In the genomic region with DNA sequence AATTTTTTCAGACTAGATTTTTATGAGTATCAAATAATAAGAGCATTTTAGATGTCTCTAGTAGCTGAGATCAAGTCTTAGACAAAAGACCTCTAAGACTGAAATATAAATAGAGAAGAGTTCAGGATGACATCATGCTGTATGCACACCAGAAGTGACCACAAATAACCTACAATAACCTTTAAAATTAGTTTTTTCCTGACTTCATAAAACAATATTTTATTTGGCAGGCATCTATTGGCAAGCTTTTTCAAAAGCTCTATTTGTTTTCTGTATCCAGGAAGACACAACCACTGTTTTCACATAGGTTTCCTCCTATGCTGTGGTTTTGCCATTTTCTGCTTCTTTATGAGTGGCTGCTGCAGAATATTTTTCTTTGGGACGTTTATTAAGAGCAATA, we compare ENCODE assay signal across 14 cellular contexts.
A peak's percentile ranks its signal among the peaks of the same experiment; 100 is the strongest.
DNase-seq lines count a peak whose midpoint lies in the region; ATAC-seq, FAIRE-seq and TF ChIP-seq lines count a peak whose summit lies in the region.
"Had no signal": no experiment of that assay in that cellular context is flagged by ENCODE, and none has a peak within 500 bp of the region (broad histone marks: within the 10 kb centered on the region; RNA-seq: fewer than 3 reads in every experiment).

No MANE protein-coding gene starts in this region.

- TF ChIP-seq POLR2A in IMR-90 (IDR thresholded peaks at IDR 0.05; ENCODE audit: low read depth, low read length) (no peak), HepG2 (IDR thresholded peaks at IDR 0.05; ENCODE audit: insufficient read depth in 1 of 2, low read depth in 2 of 2, low read length in 2 of 2) (no peak), transverse colon (IDR thresholded peaks at IDR 0.05) (no peak)

- no peak overlapping the region for H2AK9ac ChIP-seq in IMR-90 (replicated peaks; ENCODE audit: low read depth, low read length, poor library complexity)

- H3K4me2 ChIP-seq in IMR-90 (ENCODE audit: low read depth, low read length) = peak overlapping the region; percentile 31; the same call in 1 of the 2 replicates
- no peak overlapping the region for H3K4me2 ChIP-seq in HepG2 (ENCODE audit: low read depth, low read length)

- H3K4me1 ChIP-seq in IMR-90 (ENCODE audit: control insufficient read depth, insufficient read depth, low read length) (peaks cover 10% of the 10 kb centered on the region), HepG2 (ENCODE audit: insufficient read depth, low read length) (no peaks in the 10 kb centered on the region), transverse colon (peaks cover 0 to 6% (median 2%) of the 10 kb centered on the region in 4 donors)

- no peak overlapping the region for H4K5ac ChIP-seq in IMR-90 (ENCODE audit: low read depth, low read length)

- H3K9ac ChIP-seq in IMR-90 (ENCODE audit: low read depth, low read length) (no peak overlapping the region), HepG2 (ENCODE audit: insufficient read depth, low read depth, low read length) (no peak overlapping the region)

- H3K36me3 ChIP-seq in IMR-90 (ENCODE audit: control insufficient read depth, insufficient read depth, low read length) (no peaks in the 10 kb centered on the region), HepG2 (replicated peaks in 1 of 2; ENCODE audit: control insufficient read depth in 1 of 2, insufficient read depth in 2 of 2, low read length in 2 of 2) (no peaks in the 10 kb centered on the region), transverse colon (no peaks in the 10 kb centered on the region)

- no peak overlapping the region for H2AK5ac ChIP-seq in IMR-90 (ENCODE audit: low read depth, low read length)

- dilution Hi-C loops in IMR-90 (cut with HindIII; ENCODE audit: low sequenced_read_pairs, unreplicated experiment) = no loop called here

- WGBS in IMR-90 (ENCODE audit: extremely low coverage in 2 of 2, insufficient read length in 1 of 2), 2 experiments = no CpG with 5 or more reads among the region's 1 CpG
- 0% methylated on average over 1 of the region's 1 CpG for WGBS in HepG2 (ENCODE audit: low lambda C conversion rate)
- 0 to 2% methylated on average over 1 of the region's 1 CpG for WGBS in transverse colon (ENCODE audit: low coverage in 1 of 2), 2 donors

- no peak overlapping the region for H2BK15ac ChIP-seq in IMR-90 (ENCODE audit: low read depth, low read length)

- peak overlapping the region in 1 of 2 experiments; percentile 33; a peak in 1 of 4 replicates for H4K8ac ChIP-seq in IMR-90 (ENCODE audit: low read depth in 2 of 2, low read length in 2 of 2)

- in situ Hi-C loops in IMR-90 (cut with MboI; ENCODE audit: low sequenced_read_pairs) = loop anchor here (5.0 kb wide), 1 partner anchor 750 kb away; no protein-coding TSS in a partner anchor
- in situ Hi-C loops in HepG2 (cut with HindIII; ENCODE audit: extremely low pct_ligation_motif_present, low pct_unique_long_range_greater_than_20kb) = loop anchor here (25.0 kb wide), 3 partner anchors 750 to 1350 kb away; no protein-coding TSS in a partner anchor
- in situ Hi-C loops in transverse colon (cut with MboI; ENCODE audit: low pct_ligation_motif_present in 1 of 4, low pct_unique_long_range_greater_than_20kb in 1 of 4, low sequenced_read_pairs in 3 of 4) = loop anchor here (25.0 kb wide), 3 partner anchors 325 to 750 kb away; no protein-coding TSS in a partner anchor
- in situ Hi-C loops in ACHN (cut with HindIII; ENCODE audit: low pct_ligation_motif_present, low pct_unique_long_range_greater_than_20kb, low sequenced_read_pairs) = loop anchor here (25.0 kb wide), 1 partner anchor 725 kb away; no protein-coding TSS in a partner anchor

- H3K27ac ChIP-seq in IMR-90 (ENCODE audit: insufficient read depth, low read length) (no peak overlapping the region), HepG2 (ENCODE audit: extremely low read length, insufficient read depth, low read length) (no peak overlapping the region), transverse colon (no peak overlapping the region)

- no peak for FAIRE-seq in HepG2 (lab: Jason Lieb, UNC)
- FAIRE-seq: K562 had no signal

- intact Hi-C loops in IMR-90 (cut with micrococcal nuclease) (no loop called here), HepG2 (cut with micrococcal nuclease; ENCODE audit: unreplicated experiment) (no loop called here), transverse colon (cut with DNase I; ENCODE audit: low total_unique reads) (loop anchor here (10.0 kb wide), 1 partner anchor 757 kb away; no protein-coding TSS in a partner anchor)

- no peak overlapping the region for H3K14ac ChIP-seq in IMR-90 (replicated peaks; ENCODE audit: low read depth, low read length)

- H3K9me1 ChIP-seq in IMR-90 (ENCODE audit: insufficient read depth, low read length) = peaks cover 3% of the 10 kb centered on the region; the same call in 1 of the 2 replicates

- no peak overlapping the region for H3K18ac ChIP-seq in IMR-90 (ENCODE audit: low read depth, low read length)

- no peak overlapping the region; the same call in 1 of the 2 replicates for H3K4ac ChIP-seq in IMR-90 (ENCODE audit: low read depth, low read length)

- no TSS peak for BruUV-seq in IMR-90 (replicated peaks; lab: Mats Ljungman, UMichigan)
- no TSS peak for BruUV-seq in HepG2 (replicated peaks; lab: Mats Ljungman, UMichigan)

- no peak overlapping the region for H3K56ac ChIP-seq in IMR-90 (ENCODE audit: extremely low read depth, insufficient read depth, low read length)

- no peaks in the 10 kb centered on the region for H3K79me1 ChIP-seq in IMR-90 (ENCODE audit: low read depth in 1 of 2, low read length in 2 of 2)

- H4K91ac ChIP-seq in IMR-90 (ENCODE audit: insufficient read depth, low read depth, low read length) = no peak overlapping the region

- ATAC-seq in IMR-90 (ENCODE audit: low read depth) (peak; percentile 70), HepG2 (no peak)
- ATAC-seq: activated CD8-positive, alpha-beta memory T cell treated with anti-CD3 and anti-CD28 coated beads, Interleukin-2, amount 10 ng/mL, durations not matched to agents 7 days and 5 days; K562 had no signal

- peak overlapping the region; percentile 48; the same call in 1 of the 2 replicates for H2BK120ac ChIP-seq in IMR-90 (ENCODE audit: low read depth, low read length)

- peak overlapping the region; percentile 62; the same call in 1 of the 2 replicates for H2BK20ac ChIP-seq in IMR-90 (ENCODE audit: low read depth, low read length)

- no peak overlapping the region for H2BK5ac ChIP-seq in IMR-90 (ENCODE audit: low read depth, low read length, poor library complexity, severe bottlenecking)

- TF ChIP-seq EP300 in HepG2 (IDR thresholded peaks at IDR 0.05; ENCODE audit: low read depth in 2 of 2, low read length in 2 of 2) (no peak), HepG2 (CRISPR knock-in tag; IDR thresholded peaks at IDR 0.05; ENCODE audit: borderline replicate concordance) (no peak), transverse colon (IDR thresholded peaks at IDR 0.05; ENCODE audit: low read depth) (no peak)

- DNase-seq in AG08395 (ENCODE audit: low spot score) (peak; percentile 50), IMR-90 (peak; percentile 75), dermis blood vessel endothelial cell (peak; percentile 93), HepG2 (ENCODE audit: low spot score) (no peak), transverse colon (no peak), T-helper 9 cell (no peak), ACHN (no peak)
- no peak for DNase-seq in activated CD4-positive, alpha-beta T cell treated with anti-CD3 and anti-CD28 coated beads, Interleukin-2, amount 50 U/mL, for 1 hour
- DNase-seq: activated CD8-positive, alpha-beta memory T cell treated with anti-CD3 and anti-CD28 coated beads, Interleukin-2, amount 10 ng/mL, durations not matched to agents 7 days and 5 days; amniotic stem cell; C1 segment of cervical spinal cord; head of caudate nucleus; stimulated activated CD4-positive, alpha-beta T cell treated with anti-CD3 and anti-CD28 coated beads, Interleukin-4, amount 100 ng/mL, for 24 hours had no signal

- TF ChIP-seq CTCF in IMR-90 (conservative IDR thresholded peaks at IDR 0.05; ENCODE audit: low read depth, low read length) = no peak
- no peak for TF ChIP-seq CTCF in HepG2 (CRISPR knock-in tag; IDR thresholded peaks at IDR 0.05)
- no peak for TF ChIP-seq CTCF in transverse colon (IDR thresholded peaks at IDR 0.05)

- no peaks in the 10 kb centered on the region for H4K20me1 ChIP-seq in IMR-90 (ENCODE audit: insufficient read depth, low read length)
- no peaks in the 10 kb centered on the region for H4K20me1 ChIP-seq in HepG2 (ENCODE audit: insufficient read depth, low read length)

- CTCF ChIA-PET in IMR-90 (lab: Yijun Ruan, JAX) = interaction anchor here (0.6 kb wide), 1 partner anchor 593 kb away, joined by 3 read pairs; no protein-coding TSS in a partner anchor
- CTCF ChIA-PET in HepG2 (lab: Yijun Ruan, JAX; ENCODE audit: low intra/inter-chr PET ratio, low total read pairs) = no interaction called here

- POLR2A ChIA-PET in IMR-90 (lab: Charles Lee; ENCODE audit: unreplicated experiment) (no interaction called here), HepG2 (lab: Yijun Ruan, JAX) (no interaction called here)

- H3K79me2 ChIP-seq in HepG2 (ENCODE audit: insufficient read depth, low read length) = no peaks in the 10 kb centered on the region

- no peak overlapping the region for H3K23ac ChIP-seq in IMR-90 (ENCODE audit: low read depth, low read length)

- H3K27me3 ChIP-seq in IMR-90 (ENCODE audit: control insufficient read depth, insufficient read depth, low read length) = no peaks in the 10 kb centered on the region
- no peaks in the 10 kb centered on the region for H3K27me3 ChIP-seq in HepG2 (ENCODE audit: control insufficient read depth in 1 of 2, insufficient read depth in 2 of 2, low read length in 2 of 2)
- H3K27me3 ChIP-seq in transverse colon = no peaks in the 10 kb centered on the region

- no peaks in the 10 kb centered on the region for H3K9me3 ChIP-seq in IMR-90 (ENCODE audit: control insufficient read depth, insufficient read depth, low read length)
- H3K9me3 ChIP-seq in HepG2 (ENCODE audit: low read length) = no peaks in the 10 kb centered on the region
- no peaks in the 10 kb centered on the region for H3K9me3 ChIP-seq in transverse colon

- no peak overlapping the region for H3K4me3 ChIP-seq in IMR-90 (ENCODE audit: insufficient read depth, low read depth, low read length)
- no peak overlapping the region for H3K4me3 ChIP-seq in HepG2 (replicated peaks in 1 of 3; ENCODE audit: insufficient read depth in 1 of 3, low read depth in 2 of 3, low read length in 3 of 3)
- no peak overlapping the region for H3K4me3 ChIP-seq in transverse colon
- H3K4me3 ChIP-seq: K562 had no signal

- H2AFZ ChIP-seq in IMR-90 (replicated peaks; ENCODE audit: low read length, poor library complexity) (no peak overlapping the region), HepG2 (ENCODE audit: low read length) (no peak overlapping the region)

- TF ChIP-seq RAD21 in IMR-90 (IDR thresholded peaks at IDR 0.05; ENCODE audit: low read length) (no peak), HepG2 (CRISPR knock-in tag; IDR thresholded peaks at IDR 0.05) (no peak)

TF ChIP-seq in IMR-90, 13 proteins besides CTCF, POLR2A, EP300 and RAD21 (continues in another document):
- no peak for TF ChIP-seq CHD1 (IDR thresholded peaks at IDR 0.05; ENCODE audit: low read depth, low read length)
- no peak for TF ChIP-seq CEBPB (IDR thresholded peaks at IDR 0.05; ENCODE audit: low read depth, low read length)
- no peak for TF ChIP-seq FOS (IDR thresholded peaks at IDR 0.05; ENCODE audit: low read depth, low read length)

TF ChIP-seq in HepG2, 621 proteins besides CTCF, POLR2A, EP300 and RAD21 (continues in another document):
- TF ChIP-seq ZNF766 (CRISPR knock-in tag; IDR thresholded peaks at IDR 0.05; ENCODE audit: borderline replicate concordance) = no peak
- TF ChIP-seq ZFP36L1 (CRISPR knock-in tag; IDR thresholded peaks at IDR 0.05) = no peak
- no peak for TF ChIP-seq ZBTB7A (CRISPR knock-in tag; IDR thresholded peaks at IDR 0.05)

Comparison
In these comparisons a context has a peak if more than half of its experiments do, and no peak if none do; other contexts are left out.
1. DNase-seq: peak in AG08395 (single experiment), IMR-90 (single experiment) and dermis blood vessel endothelial cell (single experiment); none in HepG2 (single experiment), transverse colon (single experiment), activated CD4-positive, alpha-beta T cell treated with anti-CD3 and anti-CD28 coated beads, Interleukin-2, amount 50 U/mL, for 1 hour (single experiment), T-helper 9 cell (single experiment) and ACHN (single experiment).